Comparison of ENCODE assay signal across 8 cellular contexts in genomic region chr5:172768098-172768572, GRCh38. TPM values are rescaled to one million over a fixed set of nuclear protein-coding genes. Genes with fewer than 3 reads are reported as not detected.
DNase-seq lines count a peak whose midpoint lies in the region; ATAC-seq and TF ChIP-seq lines count a peak whose summit lies in the region.

No MANE protein-coding gene starts in this region.

- DNase-seq in SJSA1 (ENCODE audit: low read depth in 1 of 2, low spot score in 2 of 2) (peak in 1 of 2 experiments; percentile 54), esophagus muscularis mucosa (ENCODE audit: extremely low spot score) (no peak), GM20000 (ENCODE audit: low spot score) (no peak)
- no peak for DNase-seq in activated naive CD4-positive, alpha-beta T cell treated with anti-CD3 and anti-CD28 coated beads for 36 hours

- no peak overlapping the region for H3K4me3 Mint-ChIP-seq in activated naive CD4-positive, alpha-beta T cell treated with anti-CD3 and anti-CD28 coated beads for 36 hours

- CTCF ChIA-PET in activated naive CD4-positive, alpha-beta T cell treated with anti-CD3 and anti-CD28 coated beads for 36 hours (lab: Charles Lee): no interaction called here

- H3K9me3 ChIP-seq in SJSA1 (replicated peaks) (no peaks in the 10 kb centered on the region), esophagus muscularis mucosa (peaks cover 0 to 7% (median 0%) of the 10 kb centered on the region in 4 donors), neutrophil (peaks cover 24% of the 10 kb centered on the region)

- H3K27ac ChIP-seq in ACC112 (ENCODE audit: low read depth, low read length) (peak overlapping the region; percentile 94), SJSA1 (peak overlapping the region; percentile 99; the same call in 1 of the 2 replicates), esophagus muscularis mucosa (replicated peaks in 1 of 4) (peak overlapping the region; percentile 99 to 100 (median 100)), neutrophil (peak overlapping the region; percentile 100)

- peaks cover 35% of the 10 kb centered on the region for H3K79me2 ChIP-seq in ACC112 (ENCODE audit: control insufficient read depth, insufficient read depth, low read length, unreplicated experiment)

- no peak overlapping the region for H2AFZ ChIP-seq in ACC112 (ENCODE audit: low read length, unreplicated experiment)

- peaks cover 14% of the 10 kb centered on the region for H3K36me3 Mint-ChIP-seq in activated naive CD4-positive, alpha-beta T cell treated with anti-CD3 and anti-CD28 coated beads for 36 hours (ENCODE audit: low read depth)

- no peak for TF ChIP-seq EP300 in esophagus muscularis mucosa (IDR thresholded peaks at IDR 0.05)

- H3K4me1 ChIP-seq in ACC112 (ENCODE audit: control insufficient read depth, insufficient read depth, low read length, unreplicated experiment): peaks cover 17% of the 10 kb centered on the region
- H3K4me1 ChIP-seq in SJSA1 (replicated peaks): peaks cover 53% of the 10 kb centered on the region
- H3K4me1 ChIP-seq in esophagus muscularis mucosa: peaks cover 39 to 58% (median 53%) of the 10 kb centered on the region in 4 donors
- peaks cover 54 to 64% of the 10 kb centered on the region in 2 experiments for H3K4me1 ChIP-seq in neutrophil (ENCODE audit: control insufficient read depth in 1 of 2, insufficient read depth in 1 of 2, low read depth in 1 of 2, low read length in 1 of 2)

- H3K4me1 Mint-ChIP-seq in activated naive CD4-positive, alpha-beta T cell treated with anti-CD3 and anti-CD28 coated beads for 36 hours (ENCODE audit: low read depth): peaks cover 60% of the 10 kb centered on the region

- TF ChIP-seq POLR2A in esophagus muscularis mucosa (IDR thresholded peaks at IDR 0.05; ENCODE audit: low read depth): no peak
- TF ChIP-seq POLR2A in GM18505 (IDR thresholded peaks at IDR 0.05; ENCODE audit: borderline replicate concordance, extremely low read depth, insufficient read depth, insufficient read length): no peak

- no peaks in the 10 kb centered on the region for H3K27me3 Mint-ChIP-seq in activated naive CD4-positive, alpha-beta T cell treated with anti-CD3 and anti-CD28 coated beads for 36 hours (ENCODE audit: low read depth)

- no peak for TF ChIP-seq CTCF in esophagus muscularis mucosa (IDR thresholded peaks at IDR 0.05)
- TF ChIP-seq CTCF in neutrophil (IDR thresholded peaks at IDR 0.05): no peak
- TF ChIP-seq CTCF in GM20000 (IDR thresholded peaks at IDR 0.05; ENCODE audit: extremely low read depth, missing control alignments): no peak

- H3K4me3 ChIP-seq in ACC112 (ENCODE audit: low read depth, low read length) (peak overlapping the region; percentile 97), SJSA1 (peak overlapping the region; percentile 75), esophagus muscularis mucosa (peak overlapping the region; percentile 88 to 98 (median 90)), neutrophil (ENCODE audit: low read depth in 1 of 2, low read length in 1 of 2) (peak overlapping the region; percentile 97 to 99)

- intact Hi-C loops in esophagus muscularis mucosa (cut with DNase I): no loop called here
- intact Hi-C loops in activated naive CD4-positive, alpha-beta T cell treated with anti-CD3 and anti-CD28 coated beads for 36 hours (cut with micrococcal nuclease): loop anchor here (5.0 kb wide), 2 partner anchors 469 to 581 kb away; partner anchors contain the start of genes NKX2-5 and STK10

- H3K36me3 ChIP-seq in ACC112 (ENCODE audit: insufficient read depth, low read length): peaks cover 35% of the 10 kb centered on the region
- peaks cover 56% of the 10 kb centered on the region for H3K36me3 ChIP-seq in SJSA1
- peaks cover 13 to 41% (median 33%) of the 10 kb centered on the region in 4 donors for H3K36me3 ChIP-seq in esophagus muscularis mucosa
- H3K36me3 ChIP-seq in neutrophil: peaks cover 51% of the 10 kb centered on the region

- ATAC-seq in GM21367 (IDR thresholded peaks at IDR 0.05; ENCODE audit: unreplicated experiment) (no peak), GM18505 (IDR thresholded peaks at IDR 0.05; ENCODE audit: unreplicated experiment) (no peak)

- H3K9me3 Mint-ChIP-seq in activated naive CD4-positive, alpha-beta T cell treated with anti-CD3 and anti-CD28 coated beads for 36 hours: no peaks in the 10 kb centered on the region

- H3K27me3 ChIP-seq in ACC112 (ENCODE audit: insufficient read depth, low read length) (no peaks in the 10 kb centered on the region), SJSA1 (replicated peaks) (no peaks in the 10 kb centered on the region), esophagus muscularis mucosa (peaks cover 0 to 8% (median 0%) of the 10 kb centered on the region in 4 donors), neutrophil (peaks cover 11% of the 10 kb centered on the region)

- H3K27ac Mint-ChIP-seq in activated naive CD4-positive, alpha-beta T cell treated with anti-CD3 and anti-CD28 coated beads for 36 hours: no peak overlapping the region

- 31% methylated on average over 5 of the region's 5 CpGs for WGBS in esophagus muscularis mucosa

RNA-seq across cellular contexts. Expression of gene DUSP1, which starts 2.9 kb away (rescaled TPM):
- total RNA-seq in SJSA1 (2014; rRNA removed; shearing (Covaris generic)): 322 and 475 TPM in 2 replicates
- total RNA-seq in esophagus muscularis mucosa: 100 to 1,000 TPM; 455 to 718 (median 676) TPM
- total RNA-seq in activated naive CD4-positive, alpha-beta T cell treated with anti-CD3 and anti-CD28 coated beads for 36 hours: 1 to 10 TPM; 7.0 to 7.3 TPM

Comparison
In these comparisons a context has a peak if more than half of its experiments do, and no peak if none do; other contexts are left out.
1. RNA of gene DUSP1, which starts 2.9 kb away (total RNA-seq): 455 to 718 TPM in esophagus muscularis mucosa and 322 to 475 TPM in SJSA1; 7.0 to 7.3 TPM in activated naive CD4-positive, alpha-beta T cell treated with anti-CD3 and anti-CD28 coated beads for 36 hours; every median in the first group is over 10 times any median in the second.
2. Peak in every context shown above with its lines, with median percentiles within 50 percentile points of each other: H3K27ac ChIP-seq and H3K4me3 ChIP-seq.